In genomic region chr2:173251225-173251624, GRCh38 we compare ENCODE assay signal across 23 cellular contexts.
DNase-seq lines count a peak whose midpoint lies in the region; ATAC-seq, FAIRE-seq and TF ChIP-seq lines count a peak whose summit lies in the region.
"Had no signal": no experiment of that assay in that cellular context is flagged by ENCODE, and none has a peak within 500 bp of the region (broad histone marks: within the 10 kb centered on the region; RNA-seq: fewer than 3 reads in every experiment).

No MANE protein-coding gene starts in this region.

- no peak for TF ChIP-seq CTCF in K562 (IDR thresholded peaks at IDR 0.05 in 2 of 3, conservative IDR thresholded peaks at IDR 0.05 in 1 of 3; ENCODE audit: insufficient read depth in 2 of 3, low read depth in 1 of 3, low read length in 3 of 3)
- TF ChIP-seq CTCF in brain (conservative IDR thresholded peaks at IDR 0.05): no peak
- TF ChIP-seq CTCF in glutamatergic neuron (IDR thresholded peaks at IDR 0.05; ENCODE audit: partially characterized antibody, unreplicated experiment): no peak

- H3K27ac Mint-ChIP-seq in brain: peak overlapping the region in 3 of 5 experiments; percentile 14 to 97 (median 46)
- H3K27ac Mint-ChIP-seq in glutamatergic neuron (ENCODE audit: unreplicated experiment): peak overlapping the region; percentile 68
- H3K27ac Mint-ChIP-seq: CD4-positive, alpha-beta memory T cell; CD4-positive, CD25-positive, alpha-beta regulatory T cell had no signal

- H2AFZ ChIP-seq in K562 (ENCODE audit: low read depth, low read length): no peak overlapping the region

- no peak for TF ChIP-seq RAD21 in K562 (CRISPR knock-in tag; conservative IDR thresholded peaks at IDR 0.05 in 1 of 2, IDR thresholded peaks at IDR 0.05 in 1 of 2)

- H3K9me3 Mint-ChIP-seq in brain (peaks cover 0 to 9% (median 0%) of the 10 kb centered on the region in 5 experiments), glutamatergic neuron (ENCODE audit: unreplicated experiment) (peaks cover 5% of the 10 kb centered on the region)
- H3K9me3 Mint-ChIP-seq: CD14-positive monocyte; CD4-positive, CD25-positive, alpha-beta regulatory T cell had no signal

- H4K20me1 ChIP-seq in K562 (replicated peaks; ENCODE audit: control insufficient read depth, insufficient read depth, low read length): no peaks in the 10 kb centered on the region
- H4K20me1 ChIP-seq: BLaER1 had no signal

- H3K36me3 ChIP-seq in K562 (ENCODE audit: control insufficient read depth, insufficient read depth, low read length): no peaks in the 10 kb centered on the region; the same call in 2 of the 3 replicates
- H3K36me3 ChIP-seq: BE2C had no signal

- TF ChIP-seq POLR2A in K562 (conservative IDR thresholded peaks at IDR 0.05): no peak

- ATAC-seq in K562: no peak
- ATAC-seq in HG03469 (IDR thresholded peaks at IDR 0.05; ENCODE audit: unreplicated experiment): no peak
- no peak for ATAC-seq in GM19397 (IDR thresholded peaks at IDR 0.05; ENCODE audit: unreplicated experiment)
- ATAC-seq: GM12878 had no signal

- no peak overlapping the region for H3K9ac ChIP-seq in K562 (ENCODE audit: insufficient read depth in 1 of 2, low read depth in 2 of 2, low read length in 2 of 2)
- H3K9ac ChIP-seq: BLaER1 had no signal

- no TSS peak for BruUV-seq in K562 (replicated peaks; lab: Mats Ljungman, UMichigan)

- intact Hi-C loops in K562 (cut with micrococcal nuclease): no loop called here

- H3K27me3 Mint-ChIP-seq in brain: peaks cover 31% of the 10 kb centered on the region
- H3K27me3 Mint-ChIP-seq in glutamatergic neuron (ENCODE audit: unreplicated experiment): no peaks in the 10 kb centered on the region

- no peaks in the 10 kb centered on the region for H3K9me3 ChIP-seq in K562 (replicated peaks; ENCODE audit: control insufficient read depth, insufficient read depth, low read depth, low read length)
- H3K9me3 ChIP-seq: BE2C, BLaER1, Caco-2 had no signal

- H3K27me3 ChIP-seq in K562 (ENCODE audit: control insufficient read depth in 2 of 2, insufficient read depth in 2 of 2, low read length in 2 of 2): no peaks in the 10 kb centered on the region
- H3K27me3 ChIP-seq: BE2C, BLaER1 had no signal

- H3K4me1 Mint-ChIP-seq in brain (peaks cover 77% of the 10 kb centered on the region), glutamatergic neuron (ENCODE audit: low read depth, unreplicated experiment) (peaks cover 16% of the 10 kb centered on the region)
- H3K4me1 Mint-ChIP-seq: CD14-positive monocyte; CD4-positive, alpha-beta memory T cell; CD4-positive, CD25-positive, alpha-beta regulatory T cell had no signal

- TF ChIP-seq EP300 in K562 (IDR thresholded peaks at IDR 0.05; ENCODE audit: low read length): no peak

- 68% methylated on average over 2 of the region's 2 CpGs for WGBS in K562 (ENCODE audit: insufficient coverage, low coverage, missing lambda C conversion rate)

- H3K4me2 ChIP-seq in K562 (ENCODE audit: insufficient read depth, low read length): no peak overlapping the region
- H3K4me2 ChIP-seq: BLaER1 had no signal

- CTCF ChIA-PET in K562 (lab: Yijun Ruan, JAX; ENCODE audit: low intra/inter-chr PET ratio): no interaction called here

- H3K9me1 ChIP-seq in K562 (ENCODE audit: control insufficient read depth, insufficient read depth, low read length): no peaks in the 10 kb centered on the region

- no peak overlapping the region for H3K27ac ChIP-seq in K562 (ENCODE audit: extremely low read depth, low read depth, low read length)
- H3K27ac ChIP-seq: BLaER1 had no signal

- H3K36me3 Mint-ChIP-seq in brain: no peaks in the 10 kb centered on the region
- no peaks in the 10 kb centered on the region for H3K36me3 Mint-ChIP-seq in glutamatergic neuron (ENCODE audit: unreplicated experiment)
- H3K36me3 Mint-ChIP-seq: CD4-positive, alpha-beta memory T cell; CD4-positive, CD25-positive, alpha-beta regulatory T cell had no signal

- POLR2A ChIA-PET in K562 (lab: Yijun Ruan, JAX): interaction anchor here (0.9 kb wide), 1 partner anchor 297 kb away, joined by 3 read pairs; no protein-coding TSS in a partner anchor

- no peak overlapping the region for H3K4me3 ChIP-seq in K562
- H3K4me3 ChIP-seq: BLaER1, GM12878 had no signal

- H3K79me2 ChIP-seq in K562 (ENCODE audit: control insufficient read depth, insufficient read depth, low read length): no peaks in the 10 kb centered on the region

- H3K4me1 ChIP-seq in K562 (replicated peaks in 1 of 2; ENCODE audit: control insufficient read depth in 2 of 2, insufficient read depth in 2 of 2, low read length in 2 of 2): no peaks in the 10 kb centered on the region; a peak in 1 of 5 replicates
- H3K4me1 ChIP-seq: BE2C, BLaER1, Caco-2 had no signal

- no peak for FAIRE-seq in K562 (lab: Jason Lieb, UNC)
- FAIRE-seq: A204.1, D721Med, GM12878, GM12892, GM18507 had no signal

- DNase-seq in K562 (ENCODE audit: extremely low read depth in 1 of 4, low spot score in 3 of 4) (no peak), glutamatergic neuron (no peak)
- no peak for DNase-seq in stimulated activated naive CD4-positive, alpha-beta T cell treated with Interleukin-2 at 50 U/mL for 16 hours (lab: John Stamatoyannopoulos, UW)
- DNase-seq: 8988T; ACHN; BE2C; C1 segment of cervical spinal cord; Caco-2; Calu3; CD4-positive, alpha-beta memory T cell; CD4-positive, CD25-positive, alpha-beta regulatory T cell; DMS79 treated with DMSO at 0.1 percent for 48 hours; GDM1 had no signal

- H3K4me3 Mint-ChIP-seq in brain: no peak overlapping the region
- no peak overlapping the region for H3K4me3 Mint-ChIP-seq in glutamatergic neuron (ENCODE audit: unreplicated experiment)
- H3K4me3 Mint-ChIP-seq: CD14-positive monocyte; CD4-positive, alpha-beta memory T cell; CD4-positive, CD25-positive, alpha-beta regulatory T cell had no signal

- in situ Hi-C loops in K562 (cut with MboI): no loop called here

TF ChIP-seq in K562, 482 proteins besides CTCF, POLR2A, EP300 and RAD21:
- TF ChIP-seq ADNP (tag; IDR thresholded peaks at IDR 0.05): peak; percentile 63
- TF ChIP-seq ZNF717 (CRISPR knock-in tag; IDR thresholded peaks at IDR 0.05): no peak
- TF ChIP-seq CHD4 (IDR thresholded peaks at IDR 0.05; ENCODE audit: insufficient read depth, insufficient replicate concordance, low read depth, low read length, poor library complexity, severe bottlenecking): peak; percentile 44
- peak; percentile 94 for TF ChIP-seq RBM25 (IDR thresholded peaks at IDR 0.05; ENCODE audit: low read depth, low read length, severe bottlenecking)
- TF ChIP-seq BCOR (IDR thresholded peaks at IDR 0.05): 0 out of 2 replicates have a peak, but pooled peaks have one; percentile 51
- TF ChIP-seq RCOR1 (IDR thresholded peaks at IDR 0.05; ENCODE audit: borderline replicate concordance in 1 of 2, low read depth in 2 of 2, low read length in 2 of 2): peak in 1 of 2 experiments; percentile 22; a peak in 1 of 4 replicates
- no peak for TF ChIP-seq MEF2D (tag; conservative IDR thresholded peaks at IDR 0.05; ENCODE audit: low read depth)
